Comparison of ENCODE assay signal across 1 cellular context in the genomic region with DNA sequence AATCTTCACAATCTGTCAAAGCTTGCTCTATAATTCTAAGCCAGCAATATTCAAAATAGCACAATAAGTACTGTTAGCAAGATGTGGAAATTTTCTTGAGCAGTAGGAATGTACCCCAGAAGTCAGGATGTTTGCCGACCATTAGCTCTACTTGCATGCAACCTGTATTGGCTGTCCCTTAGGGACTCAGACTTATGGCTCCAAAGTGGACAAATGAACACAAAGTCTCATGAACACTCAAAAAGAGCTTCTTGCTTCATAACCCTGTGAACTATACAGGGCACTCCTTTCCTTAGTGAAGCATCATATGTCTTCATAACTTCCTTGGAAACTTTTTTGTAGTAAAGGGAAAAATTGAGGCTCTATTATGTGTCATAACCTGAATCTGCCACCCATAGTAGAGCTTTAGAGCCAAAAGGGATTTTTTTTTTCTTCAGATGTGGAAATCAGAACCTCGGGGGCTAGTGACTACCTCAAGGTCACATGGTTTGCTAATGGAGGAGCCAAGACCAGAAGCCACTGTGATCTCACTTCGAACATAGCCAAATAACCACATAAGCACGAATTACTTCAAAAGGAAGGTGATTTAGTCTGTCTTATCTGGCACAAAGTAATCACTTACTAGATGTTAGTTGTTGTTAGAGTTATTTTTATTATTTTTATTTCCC.
TF ChIP-seq lines count a peak whose summit lies in the region.

No MANE protein-coding gene starts in this region.

TF ChIP-seq in HepG2, 621 proteins besides CTCF, POLR2A, EP300 and RAD21:
- no peak for TF ChIP-seq ZNF746 (CRISPR knock-in tag; IDR thresholded peaks at IDR 0.05)
- TF ChIP-seq ZNF180 (CRISPR knock-in tag; IDR thresholded peaks at IDR 0.05; ENCODE audit: borderline replicate concordance, low read depth), result no peak
- TF ChIP-seq, protein P1, sequence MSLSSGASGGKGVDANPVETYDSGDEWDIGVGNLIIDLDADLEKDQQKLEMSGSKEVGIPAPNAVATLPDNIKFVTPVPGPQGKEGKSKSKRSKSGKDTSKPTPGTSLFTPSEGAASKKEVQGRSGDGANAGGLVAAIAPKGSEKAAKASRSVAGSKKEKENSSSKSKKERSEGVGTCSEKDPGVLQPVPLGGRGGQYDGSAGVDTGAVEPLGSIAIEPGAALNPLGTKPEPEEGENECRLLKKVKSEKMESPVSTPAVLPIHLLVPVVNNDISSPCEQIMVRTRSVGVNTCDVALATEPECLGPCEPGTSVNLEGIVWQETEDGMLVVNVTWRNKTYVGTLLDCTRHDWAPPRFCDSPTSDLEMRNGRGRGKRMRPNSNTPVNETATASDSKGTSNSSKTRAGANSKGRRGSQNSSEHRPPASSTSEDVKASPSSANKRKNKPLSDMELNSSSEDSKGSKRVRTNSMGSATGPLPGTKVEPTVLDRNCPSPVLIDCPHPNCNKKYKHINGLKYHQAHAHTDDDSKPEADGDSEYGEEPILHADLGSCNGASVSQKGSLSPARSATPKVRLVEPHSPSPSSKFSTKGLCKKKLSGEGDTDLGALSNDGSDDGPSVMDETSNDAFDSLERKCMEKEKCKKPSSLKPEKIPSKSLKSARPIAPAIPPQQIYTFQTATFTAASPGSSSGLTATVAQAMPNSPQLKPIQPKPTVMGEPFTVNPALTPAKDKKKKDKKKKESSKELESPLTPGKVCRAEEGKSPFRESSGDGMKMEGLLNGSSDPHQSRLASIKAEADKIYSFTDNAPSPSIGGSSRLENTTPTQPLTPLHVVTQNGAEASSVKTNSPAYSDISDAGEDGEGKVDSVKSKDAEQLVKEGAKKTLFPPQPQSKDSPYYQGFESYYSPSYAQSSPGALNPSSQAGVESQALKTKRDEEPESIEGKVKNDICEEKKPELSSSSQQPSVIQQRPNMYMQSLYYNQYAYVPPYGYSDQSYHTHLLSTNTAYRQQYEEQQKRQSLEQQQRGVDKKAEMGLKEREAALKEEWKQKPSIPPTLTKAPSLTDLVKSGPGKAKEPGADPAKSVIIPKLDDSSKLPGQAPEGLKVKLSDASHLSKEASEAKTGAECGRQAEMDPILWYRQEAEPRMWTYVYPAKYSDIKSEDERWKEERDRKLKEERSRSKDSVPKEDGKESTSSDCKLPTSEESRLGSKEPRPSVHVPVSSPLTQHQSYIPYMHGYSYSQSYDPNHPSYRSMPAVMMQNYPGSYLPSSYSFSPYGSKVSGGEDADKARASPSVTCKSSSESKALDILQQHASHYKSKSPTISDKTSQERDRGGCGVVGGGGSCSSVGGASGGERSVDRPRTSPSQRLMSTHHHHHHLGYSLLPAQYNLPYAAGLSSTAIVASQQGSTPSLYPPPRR (CRISPR knock-in tag; IDR thresholded peaks at IDR 0.05; ENCODE audit: borderline replicate concordance), result no peak
- TF ChIP-seq ZSCAN31 (CRISPR knock-in tag; IDR thresholded peaks at IDR 0.05; ENCODE audit: low read depth), result no peak
- TF ChIP-seq, protein P2, sequence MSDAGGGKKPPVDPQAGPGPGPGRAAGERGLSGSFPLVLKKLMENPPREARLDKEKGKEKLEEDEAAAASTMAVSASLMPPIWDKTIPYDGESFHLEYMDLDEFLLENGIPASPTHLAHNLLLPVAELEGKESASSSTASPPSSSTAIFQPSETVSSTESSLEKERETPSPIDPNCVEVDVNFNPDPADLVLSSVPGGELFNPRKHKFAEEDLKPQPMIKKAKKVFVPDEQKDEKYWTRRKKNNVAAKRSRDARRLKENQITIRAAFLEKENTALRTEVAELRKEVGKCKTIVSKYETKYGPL (CRISPR knock-in tag; IDR thresholded peaks at IDR 0.05), result no peak
- TF ChIP-seq AGO2 (optimal IDR thresholded peaks at IDR 0.05; ENCODE audit: low read depth, low read length), result peak; percentile 42
- TF ChIP-seq, protein P3, sequence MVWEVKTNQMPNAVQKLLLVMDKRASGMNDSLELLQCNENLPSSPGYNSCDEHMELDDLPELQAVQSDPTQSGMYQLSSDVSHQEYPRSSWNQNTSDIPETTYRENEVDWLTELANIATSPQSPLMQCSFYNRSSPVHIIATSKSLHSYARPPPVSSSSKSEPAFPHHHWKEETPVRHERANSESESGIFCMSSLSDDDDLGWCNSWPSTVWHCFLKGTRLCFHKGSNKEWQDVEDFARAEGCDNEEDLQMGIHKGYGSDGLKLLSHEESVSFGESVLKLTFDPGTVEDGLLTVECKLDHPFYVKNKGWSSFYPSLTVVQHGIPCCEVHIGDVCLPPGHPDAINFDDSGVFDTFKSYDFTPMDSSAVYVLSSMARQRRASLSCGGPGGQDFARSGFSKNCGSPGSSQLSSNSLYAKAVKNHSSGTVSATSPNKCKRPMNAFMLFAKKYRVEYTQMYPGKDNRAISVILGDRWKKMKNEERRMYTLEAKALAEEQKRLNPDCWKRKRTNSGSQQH (CRISPR knock-in tag; IDR thresholded peaks at IDR 0.05; ENCODE audit: low read depth), result no peak
- TF ChIP-seq ZSCAN20 (CRISPR knock-in tag; IDR thresholded peaks at IDR 0.05; ENCODE audit: borderline replicate concordance), result no peak
- no peak for TF ChIP-seq ZNF446 (CRISPR knock-in tag; IDR thresholded peaks at IDR 0.05)
- no peak for TF ChIP-seq BRCA1 (CRISPR knock-in tag; IDR thresholded peaks at IDR 0.05)
- no peak for TF ChIP-seq TEAD3 (CRISPR knock-in tag; optimal IDR thresholded peaks at IDR 0.05; ENCODE audit: borderline replicate concordance)
- TF ChIP-seq RBM22 (optimal IDR thresholded peaks at IDR 0.05; ENCODE audit: low read length), result peak; percentile 74
